Comparison of ENCODE assay signal across 8 cellular contexts in the genomic region with DNA sequence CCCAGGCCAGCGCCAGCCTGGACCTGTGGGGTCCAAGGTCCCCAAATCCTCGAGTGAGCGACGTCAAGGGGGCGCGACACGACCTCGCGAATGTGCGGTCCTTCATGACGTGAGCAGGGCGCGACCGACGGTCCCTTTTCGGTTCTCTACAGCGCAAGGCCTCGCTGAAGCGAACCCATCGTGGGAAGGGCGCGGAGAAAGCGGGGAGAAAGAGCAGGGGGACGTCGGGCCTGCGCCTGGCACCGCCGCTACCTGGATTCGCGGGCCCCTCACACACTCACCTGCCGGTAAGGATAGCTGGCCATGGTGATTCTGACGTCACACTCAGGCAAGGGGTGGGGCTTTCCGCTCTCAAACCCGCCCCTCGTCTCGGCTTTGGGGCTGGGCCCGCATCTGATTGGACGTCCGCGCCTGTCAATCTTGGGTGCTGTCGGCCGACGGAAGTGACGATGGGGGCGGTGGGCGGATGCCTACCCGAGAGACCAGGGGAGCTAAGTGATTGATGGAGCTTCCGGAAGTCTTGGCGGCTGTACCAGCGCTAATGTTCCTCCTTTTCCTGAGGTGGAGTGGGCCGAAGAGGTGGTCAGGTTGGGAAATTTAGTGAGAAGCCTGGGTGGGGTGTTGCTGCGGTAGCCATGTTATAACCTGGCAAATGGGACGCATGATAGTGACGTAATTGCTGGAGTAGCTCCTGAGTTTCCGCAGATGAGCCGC. TPM values are rescaled to one million over a fixed set of nuclear protein-coding genes. Genes with fewer than 3 reads are reported as not detected.
DNase-seq lines count a peak whose midpoint lies in the region; ATAC-seq lines count a peak whose summit lies in the region.

A gene with protein sequence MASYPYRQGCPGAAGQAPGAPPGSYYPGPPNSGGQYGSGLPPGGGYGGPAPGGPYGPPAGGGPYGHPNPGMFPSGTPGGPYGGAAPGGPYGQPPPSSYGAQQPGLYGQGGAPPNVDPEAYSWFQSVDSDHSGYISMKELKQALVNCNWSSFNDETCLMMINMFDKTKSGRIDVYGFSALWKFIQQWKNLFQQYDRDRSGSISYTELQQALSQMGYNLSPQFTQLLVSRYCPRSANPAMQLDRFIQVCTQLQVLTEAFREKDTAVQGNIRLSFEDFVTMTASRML (minus strand): TSS at position 317 of the 714 bp plus-strand sequence. CDS start 12 bp downstream, at position 305.

- DNase-seq in C1 segment of cervical spinal cord (lab: John Stamatoyannopoulos, UW): peak; percentile 86 to 99 (median 96)
- DNase-seq in NCI-H774 (lab: John Stamatoyannopoulos, UW): peak; percentile 100
- peak; percentile 99 for DNase-seq in activated CD4-positive, alpha-beta T cell treated with anti-CD3 and anti-CD28 coated beads, Interleukin-2, amount 50 U/mL, for 4 hours
- peak; percentile 99 for DNase-seq in left lobe of liver (ENCODE audit: low spot score)
- peak; percentile 98 for DNase-seq in stimulated activated CD4-positive, alpha-beta T cell treated with anti-CD3 and anti-CD28 coated beads, Interleukin-2, amount 100 ng/mL, for 4 hours (ENCODE audit: low read depth)

- peaks cover 12% of the 10 kb centered on the region for H3K36me3 Mint-ChIP-seq in dendritic cell treated with granulocyte-macrophage colony-stimulating factor and Interleukin-4, amounts not matched to agents 40 ng/mL and 50 ng/mL, for 4 days (ENCODE audit: low read depth)

- H3K4me1 Mint-ChIP-seq in dendritic cell treated with granulocyte-macrophage colony-stimulating factor and Interleukin-4, amounts not matched to agents 40 ng/mL and 50 ng/mL, for 4 days (ENCODE audit: low read depth): peaks cover 10% of the 10 kb centered on the region

- peak; percentile 88 for ATAC-seq in GM19372 (IDR thresholded peaks at IDR 0.05; ENCODE audit: low read depth, unreplicated experiment)
- ATAC-seq in HG03558 (IDR thresholded peaks at IDR 0.05; ENCODE audit: extremely low read depth, unreplicated experiment): peak; percentile 71
- ATAC-seq in left lobe of liver: peak; percentile 97

- no peaks in the 10 kb centered on the region for H3K9me3 Mint-ChIP-seq in dendritic cell treated with granulocyte-macrophage colony-stimulating factor and Interleukin-4, amounts not matched to agents 40 ng/mL and 50 ng/mL, for 4 days

- intact Hi-C loops in dendritic cell treated with granulocyte-macrophage colony-stimulating factor and Interleukin-4, amounts not matched to agents 40 ng/mL and 50 ng/mL, for 4 days (cut with micrococcal nuclease): loop anchor here (2.0 kb wide), 1 partner anchor 20 kb away; no protein-coding TSS in a partner anchor

- H3K27me3 Mint-ChIP-seq in dendritic cell treated with granulocyte-macrophage colony-stimulating factor and Interleukin-4, amounts not matched to agents 40 ng/mL and 50 ng/mL, for 4 days: no peaks in the 10 kb centered on the region

- H3K4me3 Mint-ChIP-seq in dendritic cell treated with granulocyte-macrophage colony-stimulating factor and Interleukin-4, amounts not matched to agents 40 ng/mL and 50 ng/mL, for 4 days: peak within 1 kb of the TSS; percentile 98

- H3K27ac Mint-ChIP-seq in dendritic cell treated with granulocyte-macrophage colony-stimulating factor and Interleukin-4, amounts not matched to agents 40 ng/mL and 50 ng/mL, for 4 days: peak within 1 kb of the TSS; percentile 98

RNA-seq across cellular contexts. Expression of the gene that starts here (rescaled TPM):
- total RNA-seq in left lobe of liver: 24.3 TPM

Comparison
In these comparisons a context has a peak if more than half of its experiments do, and no peak if none do; other contexts are left out.
1. Peak in every context shown above with its lines: DNase-seq and ATAC-seq.